In genomic region chr15:72230197-72231065, GRCh38 we compare ENCODE assay signal across 1 cellular context.
TF ChIP-seq lines count a peak whose summit lies in the region.

No MANE protein-coding gene starts in this region.

TF ChIP-seq in K562, 482 proteins besides CTCF, POLR2A, EP300 and RAD21 (continued from another document and continues in another):
- TF ChIP-seq, protein P1, sequence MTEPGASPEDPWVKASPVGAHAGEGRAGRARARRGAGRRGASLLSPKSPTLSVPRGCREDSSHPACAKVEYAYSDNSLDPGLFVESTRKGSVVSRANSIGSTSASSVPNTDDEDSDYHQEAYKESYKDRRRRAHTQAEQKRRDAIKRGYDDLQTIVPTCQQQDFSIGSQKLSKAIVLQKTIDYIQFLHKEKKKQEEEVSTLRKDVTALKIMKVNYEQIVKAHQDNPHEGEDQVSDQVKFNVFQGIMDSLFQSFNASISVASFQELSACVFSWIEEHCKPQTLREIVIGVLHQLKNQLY (CRISPR knock-in tag; conservative IDR thresholded peaks at IDR 0.05), result no peak
- TF ChIP-seq U2AF2 (optimal IDR thresholded peaks at IDR 0.05; ENCODE audit: low read depth, low read length) (no peak), E2F3 (CRISPR knock-in tag; IDR thresholded peaks at IDR 0.05) (no peak), FOXP1 (CRISPR knock-in tag; IDR thresholded peaks at IDR 0.05) (no peak), LEF1 (IDR thresholded peaks at IDR 0.05) (peak; percentile 48; the same call in 1 of the 2 replicates), CHCHD3 (CRISPR knock-in tag; IDR thresholded peaks at IDR 0.05) (no peak), HES1 (IDR thresholded peaks at IDR 0.05; ENCODE audit: low read depth) (no peak), VEZF1 (CRISPR knock-in tag; IDR thresholded peaks at IDR 0.05) (peak; percentile 78), CEBPB (tag; IDR thresholded peaks at IDR 0.05) (peak; percentile 29; the same call in 1 of the 2 replicates), CREB3 (tag; conservative IDR thresholded peaks at IDR 0.05; ENCODE audit: low read depth) (no peak), MEF2D (tag; conservative IDR thresholded peaks at IDR 0.05; ENCODE audit: low read depth) (no peak), OTX1 (CRISPR knock-in tag; IDR thresholded peaks at IDR 0.05) (0 out of 2 replicates have a peak, but pooled peaks have one; percentile 63), SRSF3 (IDR thresholded peaks at IDR 0.05; ENCODE audit: insufficient read depth, low read length) (no peak), NR2C2 (CRISPR knock-in tag; IDR thresholded peaks at IDR 0.05) (no peak), NR2C2 (tag; IDR thresholded peaks at IDR 0.05) (no peak), CBFB (CRISPR knock-in tag; IDR thresholded peaks at IDR 0.05) (no peak), KHSRP (IDR thresholded peaks at IDR 0.05) (no peak), ILF3 (IDR thresholded peaks at IDR 0.05; ENCODE audit: borderline replicate concordance) (no peak), FIP1L1 (IDR thresholded peaks at IDR 0.05; ENCODE audit: low read depth, low read length, poor library complexity, severe bottlenecking) (peak; percentile 78), DACH1 (IDR thresholded peaks at IDR 0.05; ENCODE audit: partially characterized antibody) (no peak), HLTF (IDR thresholded peaks at IDR 0.05) (peak; percentile 88; the same call in 1 of the 2 replicates), ZNF77 (CRISPR knock-in tag; IDR thresholded peaks at IDR 0.05) (no peak), ARHGAP35 (IDR thresholded peaks at IDR 0.05; ENCODE audit: partially characterized antibody) (peak; percentile 69), POLR2AphosphoS5 (IDR thresholded peaks at IDR 0.05; ENCODE audit: control insufficient read depth, insufficient read depth, low read depth, low read length) (no peak), TCF3 (CRISPR knock-in tag; IDR thresholded peaks at IDR 0.05) (no peak), ZEB2 (IDR thresholded peaks at IDR 0.05) (peak; percentile 50; the same call in 1 of the 2 replicates), SPI1 (IDR thresholded peaks at IDR 0.05; ENCODE audit: borderline replicate concordance, low read depth, low read length) (no peak), NFE2L1 (tag; IDR thresholded peaks at IDR 0.05; ENCODE audit: borderline replicate concordance, low read depth) (no peak), ZBTB40 (IDR thresholded peaks at IDR 0.05) (peak; percentile 29; the same call in 1 of the 2 replicates), ZBTB40 (CRISPR knock-in tag; IDR thresholded peaks at IDR 0.05) (no peak), TOE1 (IDR thresholded peaks at IDR 0.05; ENCODE audit: borderline replicate concordance) (peak; percentile 55; the same call in 1 of the 2 replicates), TOE1 (CRISPR knock-in tag; IDR thresholded peaks at IDR 0.05; ENCODE audit: borderline replicate concordance, low read depth) (no peak), RBBP5 (IDR thresholded peaks at IDR 0.05; ENCODE audit: borderline replicate concordance, insufficient read depth, low read length, poor library complexity, severe bottlenecking) (peak; percentile 11), KDM4B (IDR thresholded peaks at IDR 0.05; ENCODE audit: borderline replicate concordance in 2 of 2, low read depth in 1 of 2) (0 out of 4 replicates have a peak, but pooled peaks of 1 of the 2 experiments have one; percentile 25), CAMTA2 (CRISPR knock-in tag; conservative IDR thresholded peaks at IDR 0.05) (no peak), HNRNPH1 (optimal IDR thresholded peaks at IDR 0.05; ENCODE audit: low read depth, low read length) (no peak), SMC3 (conservative IDR thresholded peaks at IDR 0.05; ENCODE audit: insufficient read depth, low read depth, low read length) (no peak), NBN (IDR thresholded peaks at IDR 0.05; ENCODE audit: low read depth) (peak; percentile 48; the same call in 1 of the 2 replicates), ZNF696 (CRISPR knock-in tag; conservative IDR thresholded peaks at IDR 0.05) (no peak), ZSCAN32 (CRISPR knock-in tag; IDR thresholded peaks at IDR 0.05) (peak; percentile 37; the same call in 1 of the 2 replicates), SLC30A9 (CRISPR knock-in tag; IDR thresholded peaks at IDR 0.05) (no peak)
- TF ChIP-seq, protein P2, sequence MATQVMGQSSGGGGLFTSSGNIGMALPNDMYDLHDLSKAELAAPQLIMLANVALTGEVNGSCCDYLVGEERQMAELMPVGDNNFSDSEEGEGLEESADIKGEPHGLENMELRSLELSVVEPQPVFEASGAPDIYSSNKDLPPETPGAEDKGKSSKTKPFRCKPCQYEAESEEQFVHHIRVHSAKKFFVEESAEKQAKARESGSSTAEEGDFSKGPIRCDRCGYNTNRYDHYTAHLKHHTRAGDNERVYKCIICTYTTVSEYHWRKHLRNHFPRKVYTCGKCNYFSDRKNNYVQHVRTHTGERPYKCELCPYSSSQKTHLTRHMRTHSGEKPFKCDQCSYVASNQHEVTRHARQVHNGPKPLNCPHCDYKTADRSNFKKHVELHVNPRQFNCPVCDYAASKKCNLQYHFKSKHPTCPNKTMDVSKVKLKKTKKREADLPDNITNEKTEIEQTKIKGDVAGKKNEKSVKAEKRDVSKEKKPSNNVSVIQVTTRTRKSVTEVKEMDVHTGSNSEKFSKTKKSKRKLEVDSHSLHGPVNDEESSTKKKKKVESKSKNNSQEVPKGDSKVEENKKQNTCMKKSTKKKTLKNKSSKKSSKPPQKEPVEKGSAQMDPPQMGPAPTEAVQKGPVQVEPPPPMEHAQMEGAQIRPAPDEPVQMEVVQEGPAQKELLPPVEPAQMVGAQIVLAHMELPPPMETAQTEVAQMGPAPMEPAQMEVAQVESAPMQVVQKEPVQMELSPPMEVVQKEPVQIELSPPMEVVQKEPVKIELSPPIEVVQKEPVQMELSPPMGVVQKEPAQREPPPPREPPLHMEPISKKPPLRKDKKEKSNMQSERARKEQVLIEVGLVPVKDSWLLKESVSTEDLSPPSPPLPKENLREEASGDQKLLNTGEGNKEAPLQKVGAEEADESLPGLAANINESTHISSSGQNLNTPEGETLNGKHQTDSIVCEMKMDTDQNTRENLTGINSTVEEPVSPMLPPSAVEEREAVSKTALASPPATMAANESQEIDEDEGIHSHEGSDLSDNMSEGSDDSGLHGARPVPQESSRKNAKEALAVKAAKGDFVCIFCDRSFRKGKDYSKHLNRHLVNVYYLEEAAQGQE (CRISPR knock-in tag; IDR thresholded peaks at IDR 0.05; ENCODE audit: low read depth), result no peak
- TF ChIP-seq, protein P3, sequence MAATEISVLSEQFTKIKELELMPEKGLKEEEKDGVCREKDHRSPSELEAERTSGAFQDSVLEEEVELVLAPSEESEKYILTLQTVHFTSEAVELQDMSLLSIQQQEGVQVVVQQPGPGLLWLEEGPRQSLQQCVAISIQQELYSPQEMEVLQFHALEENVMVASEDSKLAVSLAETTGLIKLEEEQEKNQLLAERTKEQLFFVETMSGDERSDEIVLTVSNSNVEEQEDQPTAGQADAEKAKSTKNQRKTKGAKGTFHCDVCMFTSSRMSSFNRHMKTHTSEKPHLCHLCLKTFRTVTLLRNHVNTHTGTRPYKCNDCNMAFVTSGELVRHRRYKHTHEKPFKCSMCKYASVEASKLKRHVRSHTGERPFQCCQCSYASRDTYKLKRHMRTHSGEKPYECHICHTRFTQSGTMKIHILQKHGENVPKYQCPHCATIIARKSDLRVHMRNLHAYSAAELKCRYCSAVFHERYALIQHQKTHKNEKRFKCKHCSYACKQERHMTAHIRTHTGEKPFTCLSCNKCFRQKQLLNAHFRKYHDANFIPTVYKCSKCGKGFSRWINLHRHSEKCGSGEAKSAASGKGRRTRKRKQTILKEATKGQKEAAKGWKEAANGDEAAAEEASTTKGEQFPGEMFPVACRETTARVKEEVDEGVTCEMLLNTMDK (IDR thresholded peaks at IDR 0.05; ENCODE audit: borderline replicate concordance, insufficient read depth, low read depth, low read length, poor library complexity, severe bottlenecking), result no peak
- TF ChIP-seq, protein P4, sequence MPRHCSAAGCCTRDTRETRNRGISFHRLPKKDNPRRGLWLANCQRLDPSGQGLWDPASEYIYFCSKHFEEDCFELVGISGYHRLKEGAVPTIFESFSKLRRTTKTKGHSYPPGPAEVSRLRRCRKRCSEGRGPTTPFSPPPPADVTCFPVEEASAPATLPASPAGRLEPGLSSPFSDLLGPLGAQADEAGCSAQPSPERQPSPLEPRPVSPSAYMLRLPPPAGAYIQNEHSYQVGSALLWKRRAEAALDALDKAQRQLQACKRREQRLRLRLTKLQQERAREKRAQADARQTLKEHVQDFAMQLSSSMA (CRISPR knock-in tag; IDR thresholded peaks at IDR 0.05), result no peak
- TF ChIP-seq, protein P5, sequence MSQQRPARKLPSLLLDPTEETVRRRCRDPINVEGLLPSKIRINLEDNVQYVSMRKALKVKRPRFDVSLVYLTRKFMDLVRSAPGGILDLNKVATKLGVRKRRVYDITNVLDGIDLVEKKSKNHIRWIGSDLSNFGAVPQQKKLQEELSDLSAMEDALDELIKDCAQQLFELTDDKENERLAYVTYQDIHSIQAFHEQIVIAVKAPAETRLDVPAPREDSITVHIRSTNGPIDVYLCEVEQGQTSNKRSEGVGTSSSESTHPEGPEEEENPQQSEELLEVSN (IDR thresholded peaks at IDR 0.05; ENCODE audit: borderline replicate concordance in 1 of 2, extremely low read depth in 1 of 2, insufficient read depth in 1 of 2, insufficient read length in 1 of 2, low read depth in 1 of 2, low read length in 1 of 2, poor library complexity in 1 of 2, severe bottlenecking in 1 of 2), result peak in 1 of 2 experiments; percentile 65
